In the genomic region with DNA sequence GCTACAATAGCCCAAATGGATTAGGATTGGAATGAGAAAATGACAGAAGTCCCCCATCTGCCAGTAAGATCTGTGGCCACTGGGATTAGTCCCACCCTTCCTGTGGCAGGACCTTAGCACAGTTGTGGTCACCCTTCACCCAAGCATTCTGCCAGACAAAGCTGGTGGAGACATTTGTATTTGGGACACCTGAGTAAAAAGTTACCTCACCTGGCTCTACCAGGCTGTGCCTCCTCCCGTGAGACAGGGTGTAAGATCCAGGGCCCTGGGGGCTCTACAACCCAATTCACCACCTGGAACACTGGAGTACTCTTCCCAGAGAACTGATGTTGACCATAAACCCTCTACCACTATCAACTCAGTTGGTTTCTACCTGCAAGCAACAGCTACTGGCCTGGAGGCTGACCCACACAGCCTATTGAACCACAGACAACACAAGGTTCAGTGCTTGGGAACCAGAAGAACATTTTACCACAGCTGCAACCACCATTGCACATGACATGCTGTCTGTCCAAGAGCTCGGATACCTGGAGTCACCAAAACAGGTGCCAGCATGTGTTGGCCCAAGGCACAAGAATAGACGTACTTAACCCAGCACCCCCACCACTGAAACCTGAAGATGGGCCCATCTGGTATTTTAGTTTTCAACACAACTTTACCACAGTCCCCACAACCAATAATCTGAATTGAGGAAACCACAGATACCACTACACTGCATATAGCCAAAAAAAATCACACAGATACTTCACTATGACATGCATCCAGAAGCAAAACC, we compare ENCODE assay signal across 31 cellular contexts.
"Had no signal": no experiment of that assay in that cellular context is flagged by ENCODE, and none has a peak within 500 bp of the region (broad histone marks: within the 10 kb centered on the region; RNA-seq: fewer than 3 reads in every experiment).

No MANE protein-coding gene starts in this region.

- H3K27me3 ChIP-seq: ascending aorta, breast epithelium, cardiac muscle cell, dorsolateral prefrontal cortex had no signal

- H3K4me3 ChIP-seq: ascending aorta, breast epithelium, cardiac muscle cell, coronary artery, dorsolateral prefrontal cortex had no signal

- ATAC-seq: activated CD4-positive, CD25-positive, alpha-beta regulatory T cell treated with anti-CD3 and anti-CD28 coated beads, Interleukin-2, amount 50 U/mL, for 24 hours; activated naive CD4-positive, alpha-beta T cell treated with anti-CD3 and anti-CD28 coated beads, Interleukin-2, amount 50 U/mL, for 72 hours; activated T-cell treated with anti-CD3 and anti-CD28 coated beads, Interleukin-2, amount 50 U/mL, for 72 hours; esophagus mucosa had no signal

- H3K27ac Mint-ChIP-seq: activated B cell treated with CpG ODN at 0.5 μM for 24 hours; activated CD4-positive, alpha-beta memory T cell treated with anti-CD3 and anti-CD28 coated beads, Interleukin-2, amount 10 ng/mL, durations not matched to agents 7 days and 5 days; activated naive CD4-positive, alpha-beta T cell treated with anti-CD3 and anti-CD28 coated beads, Interleukin-2, amount 10 ng/mL, durations not matched to agents 7 days and 5 days; activated naive CD4-positive, alpha-beta T cell treated with anti-CD3 and anti-CD28 coated beads, Interleukin-2, amount 50 U/mL, for 72 hours; activated naive CD8-positive, alpha-beta T cell treated with anti-CD3 and anti-CD28 coated beads, Interleukin-2, amount 10 ng/mL, durations not matched to agents 7 days and 5 days; activated T-cell treated with anti-CD3 and anti-CD28 coated beads, Interleukin-2, amount 50 U/mL, for 24 hours; activated T-cell treated with anti-CD3 and anti-CD28 coated beads, Interleukin-2, amount 50 U/mL, for 72 hours; brain; dendritic cell treated with granulocyte-macrophage colony-stimulating factor and Interleukin-4, amounts not matched to agents 40 ng/mL and 50 ng/mL, for 4 days; endodermal cell; T-helper 1 cell treated with Interleukin-12 subunit alpha and Interleukin-12 subunit beta and Interleukin-4 antibody, amounts not matched to agents 30 μg/mL and 1 μg/mL, for 36 hours had no signal

- H3K9me3 Mint-ChIP-seq: endodermal cell had no signal

- H3K36me3 ChIP-seq: ascending aorta, breast epithelium, cardiac muscle cell had no signal

- H3K4me3 Mint-ChIP-seq: activated B cell treated with CpG ODN at 0.5 μM for 24 hours; activated CD4-positive, alpha-beta memory T cell treated with anti-CD3 and anti-CD28 coated beads, Interleukin-2, amount 10 ng/mL, durations not matched to agents 7 days and 5 days; activated naive CD4-positive, alpha-beta T cell treated with anti-CD3 and anti-CD28 coated beads, Interleukin-2, amount 10 ng/mL, durations not matched to agents 7 days and 5 days; activated naive CD8-positive, alpha-beta T cell treated with anti-CD3 and anti-CD28 coated beads, Interleukin-2, amount 10 ng/mL, durations not matched to agents 7 days and 5 days; activated T-cell treated with anti-CD3 and anti-CD28 coated beads, Interleukin-2, amount 50 U/mL, for 24 hours; activated T-cell treated with anti-CD3 and anti-CD28 coated beads, Interleukin-2, amount 50 U/mL, for 72 hours; brain; central memory CD8-positive, alpha-beta T cell; dendritic cell treated with granulocyte-macrophage colony-stimulating factor and Interleukin-4, amounts not matched to agents 40 ng/mL and 50 ng/mL, for 4 days; endodermal cell; T-helper 1 cell treated with Interleukin-12 subunit alpha and Interleukin-12 subunit beta and Interleukin-4 antibody, amounts not matched to agents 30 μg/mL and 1 μg/mL, for 36 hours had no signal

- H3K36me3 Mint-ChIP-seq: activated naive CD4-positive, alpha-beta T cell treated with anti-CD3 and anti-CD28 coated beads, Interleukin-2, amount 10 ng/mL, durations not matched to agents 7 days and 5 days; activated naive CD4-positive, alpha-beta T cell treated with anti-CD3 and anti-CD28 coated beads, Interleukin-2, amount 50 U/mL, for 72 hours; activated naive CD8-positive, alpha-beta T cell treated with anti-CD3 and anti-CD28 coated beads, Interleukin-2, amount 10 ng/mL, durations not matched to agents 7 days and 5 days; brain had no signal

- DNase-seq: activated B cell treated with CpG ODN at 0.5 μM for 24 hours; activated CD4-positive, alpha-beta memory T cell treated with anti-CD3 and anti-CD28 coated beads, Interleukin-2, amount 10 ng/mL, durations not matched to agents 7 days and 5 days; activated CD4-positive, alpha-beta T cell treated with anti-CD3 and anti-CD28 coated beads for 48 hours; activated CD4-positive, alpha-beta T cell treated with anti-CD3 and anti-CD28 coated beads, Interleukin-2, amount 50 U/mL, for 4 hours; activated CD8-positive, alpha-beta memory T cell treated with anti-CD3 and anti-CD28 coated beads, Interleukin-2, amount 50 U/mL, for 48 hours; activated gamma-delta T cell; activated naive CD4-positive, alpha-beta T cell; activated naive CD4-positive, alpha-beta T cell treated with anti-CD3 and anti-CD28 coated beads, Interleukin-2, amount 10 ng/mL, durations not matched to agents 7 days and 5 days; activated naive CD8-positive, alpha-beta T cell treated with anti-CD3 and anti-CD28 coated beads, Interleukin-2, amount 10 ng/mL, durations not matched to agents 7 days and 5 days; activated T-cell treated with anti-CD3 and anti-CD28 coated beads for 4 hours; activated T-cell treated with anti-CD3 and anti-CD28 coated beads, Interleukin-2, amount 50 U/mL, for 24 hours; activated T-cell treated with anti-CD3 and anti-CD28 coated beads, Interleukin-2, amount 50 U/mL, for 72 hours; dorsolateral prefrontal cortex; effector memory CD4-positive, alpha-beta T cell; endodermal cell; foreskin fibroblast; head of caudate nucleus; hippocampal formation; T-helper 9 cell had no signal

- H3K4me1 Mint-ChIP-seq: activated B cell treated with CpG ODN at 0.5 μM for 24 hours; activated CD4-positive, alpha-beta memory T cell treated with anti-CD3 and anti-CD28 coated beads, Interleukin-2, amount 10 ng/mL, durations not matched to agents 7 days and 5 days; activated naive CD4-positive, alpha-beta T cell treated with anti-CD3 and anti-CD28 coated beads, Interleukin-2, amount 10 ng/mL, durations not matched to agents 7 days and 5 days; activated naive CD8-positive, alpha-beta T cell treated with anti-CD3 and anti-CD28 coated beads, Interleukin-2, amount 10 ng/mL, durations not matched to agents 7 days and 5 days; brain; central memory CD8-positive, alpha-beta T cell; endodermal cell had no signal

- H3K27ac ChIP-seq: ascending aorta, breast epithelium, cardiac muscle cell, coronary artery, dorsolateral prefrontal cortex, VCaP had no signal

- H3K9me3 ChIP-seq: ascending aorta, breast epithelium had no signal

- H3K27me3 Mint-ChIP-seq: activated B cell treated with CpG ODN at 0.5 μM for 24 hours; activated CD4-positive, alpha-beta memory T cell treated with anti-CD3 and anti-CD28 coated beads, Interleukin-2, amount 10 ng/mL, durations not matched to agents 7 days and 5 days; activated naive CD4-positive, alpha-beta T cell treated with anti-CD3 and anti-CD28 coated beads, Interleukin-2, amount 10 ng/mL, durations not matched to agents 7 days and 5 days; activated naive CD8-positive, alpha-beta T cell treated with anti-CD3 and anti-CD28 coated beads, Interleukin-2, amount 10 ng/mL, durations not matched to agents 7 days and 5 days; activated T-cell treated with anti-CD3 and anti-CD28 coated beads, Interleukin-2, amount 50 U/mL, for 24 hours; brain; central memory CD8-positive, alpha-beta T cell; dendritic cell treated with granulocyte-macrophage colony-stimulating factor and Interleukin-4, amounts not matched to agents 40 ng/mL and 50 ng/mL, for 4 days had no signal
